Comparison of ENCODE assay signal across 11 cellular contexts in genomic region chr9:131610231-131610761, GRCh38.
A peak's percentile ranks its signal among the peaks of the same experiment; 100 is the strongest.
DNase-seq lines count a peak whose midpoint lies in the region; ATAC-seq lines count a peak whose summit lies in the region.
"Had no signal": no experiment of that assay in that cellular context is flagged by ENCODE, and none has a peak within 500 bp of the region (broad histone marks: within the 10 kb centered on the region; RNA-seq: fewer than 3 reads in every experiment).

No MANE protein-coding gene starts in this region.

- peak; percentile 52 for DNase-seq in EH (ENCODE audit: low read depth)
- peak; percentile 13 for DNase-seq in amniotic epithelial cell (ENCODE audit: low read depth)
- DNase-seq in left cardiac atrium: no peak
- DNase-seq in activated effector memory CD4-positive, alpha-beta T cell treated with Interleukin-2 at 50 U/mL for 16 hours: no peak
- DNase-seq in amygdala (lab: John Stamatoyannopoulos, UW): no peak
- no peak for DNase-seq in activated CD8-positive, alpha-beta memory T cell treated with anti-CD3 and anti-CD28 coated beads, Interleukin-2, amount 50 U/mL, for 48 hours
- DNase-seq: activated effector memory CD4-positive, alpha-beta T cell treated with anti-CD3 and anti-CD28 coated beads, Interleukin-2, amount 50 U/mL, for 16 hours; NCI-H345; T-cell had no signal

- no peaks in the 10 kb centered on the region for H3K9me3 ChIP-seq in skeletal muscle tissue (ENCODE audit: control insufficient read depth in 3 of 3, low read length in 3 of 3)

- H3K4me1 ChIP-seq in skeletal muscle tissue (ENCODE audit: control insufficient read depth in 3 of 3, insufficient read depth in 3 of 3, low read length in 3 of 3): peaks cover 36 to 71% (median 53%) of the 10 kb centered on the region in 3 donors

- peak overlapping the region; percentile 91 for H3K27ac ChIP-seq in skeletal muscle tissue (ENCODE audit: low read depth, low read length)

- intact Hi-C loops in left cardiac atrium (cut with DNase I): no loop called here

- H3K9ac ChIP-seq in skeletal muscle tissue (ENCODE audit: low read depth in 1 of 3, low read length in 3 of 3): peak overlapping the region in 2 of 3 donors; percentile 11 to 52

- no peaks in the 10 kb centered on the region for H3K27me3 ChIP-seq in skeletal muscle tissue (ENCODE audit: control insufficient read depth in 3 of 3, insufficient read depth in 3 of 3, low read length in 3 of 3)

- H3K36me3 ChIP-seq in skeletal muscle tissue (ENCODE audit: control insufficient read depth in 3 of 3, insufficient read depth in 3 of 3, low read length in 3 of 3): peaks cover 25 to 32% (median 28%) of the 10 kb centered on the region in 3 donors

- H3K4me3 ChIP-seq in skeletal muscle tissue (ENCODE audit: low read length in 3 of 3): no peak overlapping the region

- ATAC-seq in left cardiac atrium: peak; percentile 47 to 58
- no peak for ATAC-seq in GM18868 (IDR thresholded peaks at IDR 0.05; ENCODE audit: unreplicated experiment)
- ATAC-seq: T-cell had no signal

Comparison
In these comparisons a context has a peak if more than half of its experiments do, and no peak if none do; other contexts are left out.
1. DNase-seq: peak in EH (single experiment) and amniotic epithelial cell (single experiment); none in left cardiac atrium (single experiment), activated effector memory CD4-positive, alpha-beta T cell treated with Interleukin-2 at 50 U/mL for 16 hours (single experiment), amygdala (0 of 56) and activated CD8-positive, alpha-beta memory T cell treated with anti-CD3 and anti-CD28 coated beads, Interleukin-2, amount 50 U/mL, for 48 hours (single experiment).